ENCODE assay signal across 1 cellular context in genomic region chr17:38572665-38573365, GRCh38.
TF ChIP-seq lines count a peak whose summit lies in the region.

No MANE protein-coding gene starts in this region.

TF ChIP-seq in H1, 55 proteins besides CTCF, POLR2A, EP300 and RAD21:
- TF ChIP-seq KDM4A (IDR thresholded peaks at IDR 0.05; ENCODE audit: low read depth, low read length, severe bottlenecking): peak; percentile 55
- no peak for TF ChIP-seq RFX5 (IDR thresholded peaks at IDR 0.05; ENCODE audit: borderline replicate concordance, low read depth, low read length)
- TF ChIP-seq CTBP2 (IDR thresholded peaks at IDR 0.05; ENCODE audit: borderline replicate concordance, insufficient read depth, insufficient read length, low read length): peak; percentile 61
- 0 out of 2 replicates have a peak, but pooled peaks have one; percentile 23 for TF ChIP-seq PHF8 (conservative IDR thresholded peaks at IDR 0.05; ENCODE audit: low read depth, low read length)
- no peak for TF ChIP-seq JUND (IDR thresholded peaks at IDR 0.05; ENCODE audit: low read length)
- TF ChIP-seq RBBP5 (IDR thresholded peaks at IDR 0.05; ENCODE audit: borderline replicate concordance, low read depth, low read length): no peak
- no peak for TF ChIP-seq GABPA (IDR thresholded peaks at IDR 0.05; ENCODE audit: borderline replicate concordance, insufficient read depth, low read length)
- no peak for TF ChIP-seq EGR1 (IDR thresholded peaks at IDR 0.05; ENCODE audit: borderline replicate concordance, low read depth, low read length)
- no peak for TF ChIP-seq CREB1 (IDR thresholded peaks at IDR 0.05)
- peak; percentile 56; the same call in 1 of the 2 replicates for TF ChIP-seq KDM1A (IDR thresholded peaks at IDR 0.05; ENCODE audit: borderline replicate concordance, low read length)
- no peak for TF ChIP-seq CHD2 (IDR thresholded peaks at IDR 0.05; ENCODE audit: low read length)
- TF ChIP-seq TBP (IDR thresholded peaks at IDR 0.05; ENCODE audit: low read depth, low read length): no peak
- no peak for TF ChIP-seq CBX8 (IDR thresholded peaks at IDR 0.05; ENCODE audit: borderline replicate concordance, low read depth, low read length)
- TF ChIP-seq ATF2 (IDR thresholded peaks at IDR 0.05; ENCODE audit: low read length): no peak
- TF ChIP-seq NANOG (IDR thresholded peaks at IDR 0.05; ENCODE audit: insufficient read depth, low read depth, low read length, poor library complexity, severe bottlenecking): no peak
- no peak for TF ChIP-seq SIX5 (IDR thresholded peaks at IDR 0.05; ENCODE audit: low read depth, low read length)
- TF ChIP-seq NRF1 (IDR thresholded peaks at IDR 0.05; ENCODE audit: low read depth, low read length): no peak
- TF ChIP-seq HDAC2 (IDR thresholded peaks at IDR 0.05; ENCODE audit: borderline replicate concordance in 1 of 2, low read depth in 2 of 2, low read length in 2 of 2): peak in 1 of 2 experiments; percentile 28; a peak in 1 of 4 replicates
- no peak for TF ChIP-seq KDM5A (IDR thresholded peaks at IDR 0.05; ENCODE audit: low read length)
- TF ChIP-seq TCF12 (IDR thresholded peaks at IDR 0.05; ENCODE audit: low read depth, low read length): 0 out of 2 replicates have a peak, but pooled peaks have one; percentile 31
- no peak for TF ChIP-seq HDAC6 (IDR thresholded peaks at IDR 0.05; ENCODE audit: low read depth, low read length)
- TF ChIP-seq ASH2L (IDR thresholded peaks at IDR 0.05; ENCODE audit: low read length): no peak
- no peak for TF ChIP-seq TEAD4 (IDR thresholded peaks at IDR 0.05; ENCODE audit: low read depth, low read length)
- TF ChIP-seq SUZ12 (IDR thresholded peaks at IDR 0.05; ENCODE audit: low read length): 0 out of 2 replicates have a peak, but pooled peaks have one; percentile 3
- no peak for TF ChIP-seq SAP30 (IDR thresholded peaks at IDR 0.05; ENCODE audit: insufficient read depth, insufficient replicate concordance, low read length)
- TF ChIP-seq CEBPB (IDR thresholded peaks at IDR 0.05; ENCODE audit: low read depth, low read length): no peak
- TF ChIP-seq BRCA1 (IDR thresholded peaks at IDR 0.05; ENCODE audit: low read depth, low read length): no peak
- TF ChIP-seq MAFK (IDR thresholded peaks at IDR 0.05; ENCODE audit: low read depth, low read length): no peak
- no peak for TF ChIP-seq ZNF274 (IDR thresholded peaks at IDR 0.05; ENCODE audit: borderline replicate concordance, extremely low read depth, low read length)
- no peak for TF ChIP-seq SIRT6 (IDR thresholded peaks at IDR 0.05; ENCODE audit: low read length)
- no peak for TF ChIP-seq CBX5 (IDR thresholded peaks at IDR 0.05; ENCODE audit: low read depth, low read length)
- TF ChIP-seq MAX (IDR thresholded peaks at IDR 0.05): no peak
- no peak for TF ChIP-seq BACH1 (IDR thresholded peaks at IDR 0.05; ENCODE audit: low read length)
- TF ChIP-seq POU5F1 (IDR thresholded peaks at IDR 0.05; ENCODE audit: low read depth, low read length): no peak
- no peak for TF ChIP-seq USF2 (IDR thresholded peaks at IDR 0.05; ENCODE audit: low read length)
- TF ChIP-seq ATF3 (IDR thresholded peaks at IDR 0.05; ENCODE audit: insufficient read depth, low read depth, low read length): no peak
- no peak for TF ChIP-seq GTF2F1 (IDR thresholded peaks at IDR 0.05; ENCODE audit: borderline replicate concordance, low read depth, low read length)
- TF ChIP-seq CHD1 (IDR thresholded peaks at IDR 0.05; ENCODE audit: low read depth, low read length): no peak
- TF ChIP-seq FOSL1 (IDR thresholded peaks at IDR 0.05; ENCODE audit: insufficient read depth, low read depth, low read length): no peak
- no peak for TF ChIP-seq SRF (IDR thresholded peaks at IDR 0.05; ENCODE audit: low read depth, low read length)
- TF ChIP-seq CHD7 (IDR thresholded peaks at IDR 0.05; ENCODE audit: insufficient replicate concordance, low read length): no peak
- no peak for TF ChIP-seq RXRA (IDR thresholded peaks at IDR 0.05; ENCODE audit: insufficient read depth, low read depth, low read length)
- no peak for TF ChIP-seq SP1 (IDR thresholded peaks at IDR 0.05; ENCODE audit: low read depth, low read length)
- no peak for TF ChIP-seq E2F6 (IDR thresholded peaks at IDR 0.05)
- no peak for TF ChIP-seq POLR2AphosphoS5 (IDR thresholded peaks at IDR 0.05; ENCODE audit: low read depth, low read length)
- no peak for TF ChIP-seq JUN (IDR thresholded peaks at IDR 0.05; ENCODE audit: low read depth, low read length)
- no peak for TF ChIP-seq YY1 (IDR thresholded peaks at IDR 0.05; ENCODE audit: low read depth, low read length)
- no peak for TF ChIP-seq BCL11A (IDR thresholded peaks at IDR 0.05; ENCODE audit: low read depth in 2 of 2, low read length in 2 of 2)
- no peak for TF ChIP-seq TAF7 (optimal IDR thresholded peaks at IDR 0.05; ENCODE audit: borderline replicate concordance, low read depth, low read length)
- no peak for TF ChIP-seq SP4 (IDR thresholded peaks at IDR 0.05; ENCODE audit: low read length)
- no peak for TF ChIP-seq RNF2 (IDR thresholded peaks at IDR 0.05; ENCODE audit: borderline replicate concordance, low read depth, low read length, missing control alignments, poor library complexity, severe bottlenecking)
- peak in 1 of 2 experiments; percentile 38; a peak in 1 of 4 replicates for TF ChIP-seq SIN3A (conservative IDR thresholded peaks at IDR 0.05 in 1 of 2, IDR thresholded peaks at IDR 0.05 in 1 of 2; ENCODE audit: low read depth in 1 of 2, low read length in 2 of 2)
- TF ChIP-seq SP2 (IDR thresholded peaks at IDR 0.05; ENCODE audit: low read length): no peak
- no peak for TF ChIP-seq EZH2 (IDR thresholded peaks at IDR 0.05; ENCODE audit: low read depth, low read length, severe bottlenecking)
- no peak for TF ChIP-seq TAF1 (IDR thresholded peaks at IDR 0.05; ENCODE audit: low read depth, low read length)
TF ChIP-seq in H1: peak in this region for 8.
